ENCODE assay signal across 8 cellular contexts in genomic region chr10:114937962-114938817, GRCh38. TPM values are rescaled to one million over a fixed set of nuclear protein-coding genes. Genes with fewer than 3 reads are reported as not detected.
DNase-seq lines count a peak whose midpoint lies in the region; ATAC-seq and TF ChIP-seq lines count a peak whose summit lies in the region.

Gene TRUB1 (plus strand): TSS chr10:114938195. CDS start chr10:114938254, 59 bp downstream.

- TF ChIP-seq CTCF in AG04449 (IDR thresholded peaks at IDR 0.05; ENCODE audit: insufficient read depth, low read length, missing control alignments) (no peak), WI38 (IDR thresholded peaks at IDR 0.05; ENCODE audit: low read depth, low read length) (no peak), cardiac fibroblast (IDR thresholded peaks at IDR 0.05; ENCODE audit: low read depth, low read length) (no peak)

- peak within 1 kb of the TSS; percentile 94 to 98 (median 97) for H3K4me3 Mint-ChIP-seq in immature natural killer cell

- peaks cover 23 to 42% of the 10 kb centered on the region in 2 donors for H3K4me1 Mint-ChIP-seq in immature natural killer cell

- H3K36me3 Mint-ChIP-seq in immature natural killer cell: peaks cover 0 to 3% (median 3%) of the 10 kb centered on the region in 3 donors

- H3K9me3 Mint-ChIP-seq in immature natural killer cell: no peaks in the 10 kb centered on the region

- POLR2A ChIA-PET in AG04449 (lab: Yijun Ruan, JAX): interaction anchor here (0.7 to 1.0 kb wide), 3 partner anchors 14 to 112 kb away, joined by 4 to 6 read pairs (median 6); no protein-coding TSS in a partner anchor

- ATAC-seq in GM18907 (IDR thresholded peaks at IDR 0.05; ENCODE audit: unreplicated experiment): peak; percentile 100
- ATAC-seq in HG03159 (IDR thresholded peaks at IDR 0.05; ENCODE audit: unreplicated experiment): peak; percentile 100

- peaks cover 0 to 6% (median 2%) of the 10 kb centered on the region in 3 donors for H3K27me3 Mint-ChIP-seq in immature natural killer cell (ENCODE audit: low read depth in 3 of 3)

- peak; percentile 79 for DNase-seq in AG04449 (ENCODE audit: low read depth, low spot score)
- peak; percentile 79 for DNase-seq in NCI-H2227 treated with DMSO at 0.1 percent for 48 hours (lab: John Stamatoyannopoulos, UW)
- peak; percentile 95 to 97 for DNase-seq in cardiac fibroblast (ENCODE audit: low read depth in 2 of 2)
- peak; percentile 82 to 85 (median 82) for DNase-seq in immature natural killer cell
- peak; percentile 92 for DNase-seq in smooth muscle cell of the brain vasculature (ENCODE audit: low read depth, low spot score)

- H3K4me3 ChIP-seq in AG04449 (ENCODE audit: low read depth, low read length): peak within 1 kb of the TSS; percentile 97
- H3K4me3 ChIP-seq in WI38 (ENCODE audit: low read depth, low read length): peak within 1 kb of the TSS; percentile 98
- peak within 1 kb of the TSS; percentile 78 to 90 for H3K4me3 ChIP-seq in cardiac fibroblast (replicated peaks in 1 of 2; ENCODE audit: low read depth in 2 of 2, low read length in 2 of 2)

- H3K27ac Mint-ChIP-seq in immature natural killer cell: peak within 1 kb of the TSS; percentile 93 to 97 (median 94)

- CTCF ChIA-PET in AG04449 (lab: Yijun Ruan, JAX): interaction anchor here (0.6 to 4.0 kb wide), 5 partner anchors 10 to 117 kb away, joined by 3 to 18 read pairs (median 3); partner anchors contain the start of gene FHIP2A

RNA-seq across cellular contexts. Expression of gene TRUB1, which starts in this region (rescaled TPM):
- polyA plus RNA-seq in immature natural killer cell: 10 to 100 TPM in 2 of 3 donors, 1 to 10 TPM in 1; 1.9 to 11.2 (median 10.6) TPM

Comparison
In these comparisons a context has a peak if more than half of its experiments do, and no peak if none do; other contexts are left out.
1. Peak in every context shown above with its lines: DNase-seq, ATAC-seq and H3K4me3 ChIP-seq.